9 cellular contexts compared by ENCODE assay signal in genomic region chr1:213986925-213987250, GRCh38. TPM values are rescaled to one million over a fixed set of nuclear protein-coding genes. Genes with fewer than 3 reads are reported as not detected.
DNase-seq lines count a peak whose midpoint lies in the region; ATAC-seq, FAIRE-seq and TF ChIP-seq lines count a peak whose summit lies in the region.
"Had no signal": no experiment of that assay in that cellular context is flagged by ENCODE, and none has a peak within 500 bp of the region (broad histone marks: within the 10 kb centered on the region; RNA-seq: fewer than 3 reads in every experiment).

No MANE protein-coding gene starts in this region.

- H3K27ac ChIP-seq in left ventricle myocardium inferior (replicated peaks), result peak overlapping the region; percentile 92

- no peak for TF ChIP-seq CTCF in left ventricle myocardium inferior (IDR thresholded peaks at IDR 0.05; ENCODE audit: borderline replicate concordance)
- no peak for TF ChIP-seq CTCF in natural killer cell (IDR thresholded peaks at IDR 0.05)

- H3K4me1 Mint-ChIP-seq in dendritic cell treated with granulocyte-macrophage colony-stimulating factor and Interleukin-4, amounts not matched to agents 40 ng/mL and 50 ng/mL, for 4 days (ENCODE audit: low read depth), result peaks cover 23% of the 10 kb centered on the region
- H3K4me1 Mint-ChIP-seq in natural killer cell, result peaks cover 16 to 29% of the 10 kb centered on the region in 2 donors

- H3K4me1 ChIP-seq in left ventricle myocardium inferior, result peaks cover 68% of the 10 kb centered on the region

- H3K27me3 Mint-ChIP-seq in dendritic cell treated with granulocyte-macrophage colony-stimulating factor and Interleukin-4, amounts not matched to agents 40 ng/mL and 50 ng/mL, for 4 days, result peaks cover 93% of the 10 kb centered on the region
- peaks cover 63 to 89% of the 10 kb centered on the region in 2 donors for H3K27me3 Mint-ChIP-seq in natural killer cell (ENCODE audit: low read depth in 2 of 2)

- no peaks in the 10 kb centered on the region for H3K36me3 ChIP-seq in left ventricle myocardium inferior

- peaks cover 8% of the 10 kb centered on the region for H3K9me3 Mint-ChIP-seq in dendritic cell treated with granulocyte-macrophage colony-stimulating factor and Interleukin-4, amounts not matched to agents 40 ng/mL and 50 ng/mL, for 4 days
- peaks cover 2 to 9% of the 10 kb centered on the region in 2 donors for H3K9me3 Mint-ChIP-seq in natural killer cell

- intact Hi-C loops in left ventricle myocardium inferior (cut with micrococcal nuclease) (no loop called here), left ventricle myocardium superior (cut with micrococcal nuclease) (no loop called here), natural killer cell (cut with micrococcal nuclease) (no loop called here)
- intact Hi-C loops in dendritic cell treated with granulocyte-macrophage colony-stimulating factor and Interleukin-4, amounts not matched to agents 40 ng/mL and 50 ng/mL, for 4 days (cut with micrococcal nuclease), result no loop called here

- H3K4me3 ChIP-seq in left ventricle myocardium inferior, result peak overlapping the region; percentile 75

- H3K9me3 ChIP-seq in left ventricle myocardium inferior (replicated peaks), result no peaks in the 10 kb centered on the region

- peak overlapping the region; percentile 49 for H3K4me3 Mint-ChIP-seq in dendritic cell treated with granulocyte-macrophage colony-stimulating factor and Interleukin-4, amounts not matched to agents 40 ng/mL and 50 ng/mL, for 4 days
- peak overlapping the region; percentile 56 for H3K4me3 Mint-ChIP-seq in natural killer cell

- ATAC-seq in left ventricle myocardium superior (no peak), natural killer cell (no peak), GM21528 (IDR thresholded peaks at IDR 0.05; ENCODE audit: low FRiP score, unreplicated experiment) (no peak), GM19452 (IDR thresholded peaks at IDR 0.05; ENCODE audit: unreplicated experiment) (no peak)

- no peaks in the 10 kb centered on the region for H3K36me3 Mint-ChIP-seq in dendritic cell treated with granulocyte-macrophage colony-stimulating factor and Interleukin-4, amounts not matched to agents 40 ng/mL and 50 ng/mL, for 4 days (ENCODE audit: low read depth)
- peaks cover 14% of the 10 kb centered on the region for H3K36me3 Mint-ChIP-seq in natural killer cell

- no peak overlapping the region for H3K27ac Mint-ChIP-seq in dendritic cell treated with granulocyte-macrophage colony-stimulating factor and Interleukin-4, amounts not matched to agents 40 ng/mL and 50 ng/mL, for 4 days
- no peak overlapping the region for H3K27ac Mint-ChIP-seq in natural killer cell

- no peak for FAIRE-seq in HTR-8/SVneo (lab: Jason Lieb, UNC)

- peaks cover 70% of the 10 kb centered on the region for H3K27me3 ChIP-seq in left ventricle myocardium inferior (ENCODE audit: low read depth)

- DNase-seq in left ventricle myocardium inferior (no peak), left ventricle myocardium superior (no peak), natural killer cell (no peak), HTR-8/SVneo (ENCODE audit: insufficient read length, low spot score) (no peak)
- no peak for DNase-seq in stimulated activated CD4-positive, alpha-beta T cell treated with anti-CD3 and anti-CD28 coated beads, Interleukin-2, amount 100 ng/mL, for 48 hours
- DNase-seq: activated CD4-positive, CD25-positive, alpha-beta regulatory T cell had no signal

RNA-seq across cellular contexts. Expression of gene PROX1, which starts 0.9 kb away (rescaled TPM):
- 80.6 TPM for total RNA-seq in left ventricle myocardium inferior
- 95.0 TPM for total RNA-seq in left ventricle myocardium superior
- total RNA-seq in natural killer cell, result not detected

Comparison
In these comparisons a context has a peak if more than half of its experiments do, and no peak if none do; other contexts are left out.
1. RNA of gene PROX1, which starts 0.9 kb away (total RNA-seq): 95.0 TPM in left ventricle myocardium superior (single experiment) and 80.6 TPM in left ventricle myocardium inferior (single experiment); not detected in natural killer cell; every median in the first group is over 10 times any median in the second.